ENCODE assay signal across 8 cellular contexts in genomic region chr10:124688889-124689670, GRCh38. TPM values are rescaled to one million over a fixed set of nuclear protein-coding genes. Genes with fewer than 3 reads are reported as not detected.
DNase-seq lines count a peak whose midpoint lies in the region; ATAC-seq and TF ChIP-seq lines count a peak whose summit lies in the region.

No MANE protein-coding gene starts in this region.

- 94% methylated on average over 12 of the region's 12 CpGs for WGBS in aorta, 2 donors

- H3K27ac ChIP-seq in parathyroid adenoma: peak overlapping the region; percentile 60
- H3K27ac ChIP-seq in aorta (ENCODE audit: low read depth in 1 of 2, low read length in 2 of 2): no peak overlapping the region

- H3K27me3 Mint-ChIP-seq in activated T-helper 17 cell treated with anti-CD3 and anti-CD28 coated beads, Interleukin-2, amount 50 U/mL, for 72 hours: no peaks in the 10 kb centered on the region

- H3K4me1 ChIP-seq in parathyroid adenoma (peaks cover 58% of the 10 kb centered on the region), aorta (ENCODE audit: control insufficient read depth in 1 of 2, insufficient read depth in 2 of 2, low read length in 2 of 2) (no peaks in the 10 kb centered on the region)

- ATAC-seq in GM19395 (IDR thresholded peaks at IDR 0.05; ENCODE audit: unreplicated experiment) (peak; percentile 94), HG03139 (IDR thresholded peaks at IDR 0.05; ENCODE audit: unreplicated experiment) (peak; percentile 88), SK-N-SH treated with all-trans-retinoic acid at 6 μM for 48 hours (no peak), aorta (ENCODE audit: low FRiP score) (no peak)
- peak; percentile 91 for ATAC-seq in activated T-helper 17 cell treated with anti-CD3 and anti-CD28 coated beads, Interleukin-2, amount 50 U/mL, for 72 hours (replicated peaks)

- H3K4me1 Mint-ChIP-seq in activated T-helper 17 cell treated with anti-CD3 and anti-CD28 coated beads, Interleukin-2, amount 50 U/mL, for 72 hours: peaks cover 63% of the 10 kb centered on the region

- intact Hi-C loops in aorta (cut with DNase I): no loop called here

- H3K36me3 ChIP-seq in parathyroid adenoma (ENCODE audit: control insufficient read depth, insufficient read depth, low read length) (no peaks in the 10 kb centered on the region), aorta (ENCODE audit: control insufficient read depth in 1 of 2, insufficient read depth in 2 of 2, low read length in 1 of 2) (no peaks in the 10 kb centered on the region)

- H3K9me3 Mint-ChIP-seq in activated T-helper 17 cell treated with anti-CD3 and anti-CD28 coated beads, Interleukin-2, amount 50 U/mL, for 72 hours: no peaks in the 10 kb centered on the region

- TF ChIP-seq CTCF in parathyroid adenoma (IDR thresholded peaks at IDR 0.05): no peak

- H3K4me3 Mint-ChIP-seq in activated T-helper 17 cell treated with anti-CD3 and anti-CD28 coated beads, Interleukin-2, amount 50 U/mL, for 72 hours: peak overlapping the region; percentile 84

- no peak overlapping the region for H2AFZ ChIP-seq in parathyroid adenoma

- no peak overlapping the region for H3K4me2 ChIP-seq in parathyroid adenoma (ENCODE audit: low read length)

- no peak overlapping the region for H3K4me3 ChIP-seq in parathyroid adenoma (ENCODE audit: low read depth, low read length)
- no peak overlapping the region for H3K4me3 ChIP-seq in aorta (ENCODE audit: low read length in 2 of 2)

- H3K79me2 ChIP-seq in parathyroid adenoma: peaks cover 16% of the 10 kb centered on the region

- no peak overlapping the region for H3K9ac ChIP-seq in parathyroid adenoma

- peaks cover 80% of the 10 kb centered on the region for H3K36me3 Mint-ChIP-seq in activated T-helper 17 cell treated with anti-CD3 and anti-CD28 coated beads, Interleukin-2, amount 50 U/mL, for 72 hours (ENCODE audit: low read depth)

- H3K9me3 ChIP-seq in parathyroid adenoma (ENCODE audit: control insufficient read depth, low read length) (no peaks in the 10 kb centered on the region), aorta (ENCODE audit: control insufficient read depth, low read length) (no peaks in the 10 kb centered on the region)

- H3K27ac Mint-ChIP-seq in activated T-helper 17 cell treated with anti-CD3 and anti-CD28 coated beads, Interleukin-2, amount 50 U/mL, for 72 hours: peak overlapping the region; percentile 96

- no peaks in the 10 kb centered on the region for H3K27me3 ChIP-seq in parathyroid adenoma (ENCODE audit: control insufficient read depth, insufficient read depth, low read length)
- H3K27me3 ChIP-seq in aorta (ENCODE audit: control insufficient read depth in 1 of 2, insufficient read depth in 2 of 2, low read length in 1 of 2): no peaks in the 10 kb centered on the region

- no peak for DNase-seq in D341Med (ENCODE audit: low spot score)
- DNase-seq in SW 1271 (lab: John Stamatoyannopoulos, UW): no peak
- no peak for DNase-seq in aorta

TF ChIP-seq in SK-N-SH treated with all-trans-retinoic acid at 6 μM for 48 hours, 23 proteins besides CTCF, POLR2A, EP300 and RAD21:
- no peak for TF ChIP-seq ZNF70 (CRISPR knock-in tag; IDR thresholded peaks at IDR 0.05)
TF ChIP-seq in SK-N-SH treated with all-trans-retinoic acid at 6 μM for 48 hours: peak in this region for 0.

RNA-seq across cellular contexts. Expression of gene FAM53B, which starts 55.1 kb away (rescaled TPM):
- total RNA-seq in activated T-helper 17 cell treated with anti-CD3 and anti-CD28 coated beads, Interleukin-2, amount 50 U/mL, for 72 hours: 10 to 100 TPM; 21.7 to 36.8 TPM
- total RNA-seq in aorta: 10 to 100 TPM; 13.4 to 20.6 TPM
- 1 to 10 TPM; 5.1 to 5.9 TPM for polyA plus RNA-seq in aorta

Comparison
In these comparisons a context has a peak if more than half of its experiments do, and no peak if none do; other contexts are left out.
1. ATAC-seq: peak in GM19395 (single experiment), HG03139 (single experiment) and activated T-helper 17 cell treated with anti-CD3 and anti-CD28 coated beads, Interleukin-2, amount 50 U/mL, for 72 hours (single experiment); none in SK-N-SH treated with all-trans-retinoic acid at 6 μM for 48 hours (single experiment) and aorta (single experiment).